ENCODE assay signal across 8 cellular contexts in the genomic region with DNA sequence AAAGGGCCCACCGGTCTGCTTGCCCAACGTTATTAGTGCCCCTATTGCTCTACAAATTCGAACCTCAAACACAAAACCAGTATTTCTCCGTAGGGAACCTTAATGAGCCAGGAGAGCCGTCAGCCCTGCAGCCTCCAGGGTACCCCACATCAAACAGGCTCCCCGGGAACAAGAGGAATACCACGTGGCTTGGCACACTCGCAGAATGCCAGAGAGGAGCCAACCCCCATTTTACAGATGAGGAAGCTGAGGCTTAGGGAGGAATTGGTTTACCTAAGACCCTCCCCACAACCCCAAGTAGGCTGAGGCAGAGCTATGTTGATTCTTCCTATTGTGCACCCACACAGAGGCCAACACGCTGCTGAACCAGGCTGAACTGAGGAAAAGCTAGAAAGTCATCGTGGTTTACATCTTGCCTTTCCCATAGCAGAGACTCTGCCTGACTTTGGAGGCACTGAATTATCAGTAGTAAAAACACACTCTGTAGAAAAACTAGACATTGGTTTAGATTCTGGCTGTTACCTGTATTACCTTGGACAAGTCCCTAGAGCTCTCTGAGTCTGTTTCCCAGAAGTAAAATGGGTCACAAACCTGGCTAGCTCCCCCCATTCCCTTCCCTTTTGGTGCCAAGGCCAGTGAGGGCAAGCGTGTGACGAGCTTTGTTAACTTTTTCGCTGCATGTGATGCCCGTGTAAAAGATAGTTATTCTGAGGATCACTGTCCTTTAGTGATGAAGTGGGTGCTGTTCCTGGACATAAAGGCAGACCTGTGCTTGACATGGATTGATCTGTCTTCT. TPM values are rescaled to one million over a fixed set of nuclear protein-coding genes. Genes with fewer than 3 reads are reported as not detected.
DNase-seq lines count a peak whose midpoint lies in the region; ATAC-seq and TF ChIP-seq lines count a peak whose summit lies in the region.

No MANE protein-coding gene starts in this region.

- no peak for TF ChIP-seq CTCF in RWPE1 (conservative IDR thresholded peaks at IDR 0.05; ENCODE audit: low read depth)
- no peak for TF ChIP-seq CTCF in progenitor cell of endocrine pancreas (IDR thresholded peaks at IDR 0.05; ENCODE audit: unreplicated experiment)

- POLR2A ChIA-PET in RWPE1 (lab: Yijun Ruan, JAX; ENCODE audit: low non-redundant PET) = interaction anchor here (1.0 to 1.2 kb wide), 2 partner anchors 29 to 48 kb away, joined by 3 to 4 read pairs; partner anchors contain the start of gene TMEM138

- H3K27ac ChIP-seq in RWPE1 (peak overlapping the region; percentile 84), epithelial cell of prostate (peak overlapping the region; percentile 68)

- H3K4me3 Mint-ChIP-seq in progenitor cell of endocrine pancreas (ENCODE audit: low read depth) = peak overlapping the region; percentile 97

- no peaks in the 10 kb centered on the region for H3K9me3 Mint-ChIP-seq in progenitor cell of endocrine pancreas (ENCODE audit: low read depth)

- H3K4me1 Mint-ChIP-seq in progenitor cell of endocrine pancreas (ENCODE audit: low read depth) = peaks cover 27% of the 10 kb centered on the region

- no peaks in the 10 kb centered on the region for H3K27me3 Mint-ChIP-seq in progenitor cell of endocrine pancreas

- peaks cover 12% of the 10 kb centered on the region for H3K36me3 Mint-ChIP-seq in progenitor cell of endocrine pancreas (ENCODE audit: insufficient read depth)

- peak; percentile 3 for ATAC-seq in GM18517 (IDR thresholded peaks at IDR 0.05; ENCODE audit: unreplicated experiment)
- ATAC-seq in esophagus mucosa = no peak
- ATAC-seq in HG02623 (IDR thresholded peaks at IDR 0.05; ENCODE audit: unreplicated experiment) = no peak

- peak overlapping the region; percentile 97 for H3K27ac Mint-ChIP-seq in progenitor cell of endocrine pancreas

- DNase-seq in RWPE1 (ENCODE audit: low spot score) = no peak
- no peak for DNase-seq in epithelial cell of prostate (ENCODE audit: low read depth, low spot score)
- DNase-seq in progenitor cell of endocrine pancreas (ENCODE audit: low spot score, unreplicated experiment) = no peak
- no peak for DNase-seq in NCI-H2081 (lab: John Stamatoyannopoulos, UW)
- no peak for DNase-seq in retina

- CTCF ChIA-PET in RWPE1 (lab: Yijun Ruan, JAX) = interaction anchor here (0.5 to 5.4 kb wide), 5 partner anchors 23 to 1322 kb away, joined by 3 to 86 read pairs (median 4); no protein-coding TSS in a partner anchor

RNA-seq across cellular contexts. Expression of gene TKFC, which starts 0.8 kb away (rescaled TPM):
- total RNA-seq in progenitor cell of endocrine pancreas (68.1 and 78.8 TPM in 2 replicates), esophagus mucosa (46.0 TPM)

RNA-seq across cellular contexts. Expression of gene DDB1, which starts 0.9 kb away (rescaled TPM):
- total RNA-seq in progenitor cell of endocrine pancreas = 251 and 254 TPM in 2 replicates
- total RNA-seq in esophagus mucosa = 130 TPM

RNA-seq across cellular contexts. Expression of gene CYB561A3, which starts 27.8 kb away (rescaled TPM):
- total RNA-seq in progenitor cell of endocrine pancreas (44.3 and 45.3 TPM in 2 replicates), esophagus mucosa (27.7 TPM)

RNA-seq across cellular contexts. Expression of gene TMEM138, which starts 28.3 kb away (rescaled TPM):
- 45.9 and 46.7 TPM in 2 replicates for total RNA-seq in progenitor cell of endocrine pancreas
- 23.1 TPM for total RNA-seq in esophagus mucosa

RNA-seq across cellular contexts. Expression of gene VWCE, which starts 38.7 kb away (rescaled TPM):
- 34.0 and 40.1 TPM in 2 replicates for total RNA-seq in progenitor cell of endocrine pancreas
- 0.52 TPM for total RNA-seq in esophagus mucosa
